Comparison of ENCODE assay signal across 8 cellular contexts in genomic region chr11:2531277-2531986, GRCh38.
A peak's percentile ranks its signal among the peaks of the same experiment; 100 is the strongest.
DNase-seq lines count a peak whose midpoint lies in the region; ATAC-seq and TF ChIP-seq lines count a peak whose summit lies in the region.

No MANE protein-coding gene starts in this region.

- H3K4me1 ChIP-seq in PC-3 (ENCODE audit: insufficient read depth, low read length) (peaks cover 20% of the 10 kb centered on the region), testis (peaks cover 7% of the 10 kb centered on the region)

- H2AFZ ChIP-seq in PC-3 (ENCODE audit: low read length), result no peak overlapping the region

- no peaks in the 10 kb centered on the region for H3K79me2 ChIP-seq in PC-3 (ENCODE audit: low read length)

- BruUV-seq in PC-3 (replicated peaks; lab: Mats Ljungman, UMichigan), result no TSS peak

- CTCF ChIA-PET in PC-3 (lab: Charles Lee), result interaction anchor here (0.9 to 1.6 kb wide), 5 partner anchors 104 to 399 kb away, joined by 3 to 7 read pairs (median 4); no protein-coding TSS in a partner anchor

- H3K4me2 ChIP-seq in PC-3 (ENCODE audit: low read length), result no peak overlapping the region

- intact Hi-C loops in PC-3 (cut with micrococcal nuclease) (loop anchor here (5.0 kb wide), 1 partner anchor 166 kb away; the partner anchor contains the start of gene KCNQ1OT1), testis (cut with DNase I; ENCODE audit: low total_unique reads) (loop anchor here (5.0 kb wide), 1 partner anchor 104 kb away; no protein-coding TSS in a partner anchor)

- no peaks in the 10 kb centered on the region for H3K9me2 ChIP-seq in PC-3 (replicated peaks; ENCODE audit: low read length)

- 44 to 51% methylated on average over 8 to 14 of the region's 14 CpGs for WGBS in testis, 2 donors

- H3K27me3 ChIP-seq in PC-3 (ENCODE audit: low read length), result no peaks in the 10 kb centered on the region
- no peaks in the 10 kb centered on the region for H3K27me3 ChIP-seq in testis

- H3K4me3 ChIP-seq in AG09309 (ENCODE audit: control insufficient read depth, low read depth, low read length) (no peak overlapping the region), PC-3 (ENCODE audit: low read length) (no peak overlapping the region), testis (no peak overlapping the region)

- no peak overlapping the region for H3K27ac ChIP-seq in PC-3 (ENCODE audit: low read length)
- H3K27ac ChIP-seq in testis, result no peak overlapping the region

- TF ChIP-seq POLR2A in testis (IDR thresholded peaks at IDR 0.05), result no peak

- no peaks in the 10 kb centered on the region for H3F3A ChIP-seq in PC-3 (ENCODE audit: low read length, unreplicated experiment)

- ATAC-seq in PC-3 (peak; percentile 14), HG02870 (IDR thresholded peaks at IDR 0.05; ENCODE audit: unreplicated experiment) (no peak)

- H3K36me3 ChIP-seq in PC-3 (ENCODE audit: low read depth, low read length) (no peaks in the 10 kb centered on the region; the same call in 1 of the 2 replicates), testis (ENCODE audit: low read depth, missing control alignments) (no peaks in the 10 kb centered on the region)

- H4K20me1 ChIP-seq in PC-3 (ENCODE audit: low read length), result no peaks in the 10 kb centered on the region

- no peak for DNase-seq in AG09309 (ENCODE audit: low read depth)
- peak; percentile 47 for DNase-seq in H4 (ENCODE audit: low spot score)
- DNase-seq in PC-3, result peak; percentile 72
- peak; percentile 55 for DNase-seq in activated T-helper 1 cell treated with anti-CD3 and anti-CD28 coated beads, Interleukin-2, amount 50 U/mL, for 16 hours (ENCODE audit: low read depth in 1 of 2, low spot score in 1 of 2)
- DNase-seq in fibroblast of the conjunctiva (ENCODE audit: low read depth), result peak; percentile 24
- peak; percentile 22 for DNase-seq in occipital lobe (lab: John Stamatoyannopoulos, UW)
- peak; percentile 82 for DNase-seq in testis

- POLR2A ChIA-PET in PC-3 (lab: Charles Lee; ENCODE audit: unreplicated experiment), result no interaction called here

- TF ChIP-seq CTCF in AG09309 (IDR thresholded peaks at IDR 0.05; ENCODE audit: control insufficient read depth, insufficient read depth, low read depth, low read length, missing control alignments) (peak; percentile 94), PC-3 (conservative IDR thresholded peaks at IDR 0.05; ENCODE audit: low read depth, low read length) (peak; percentile 89), testis (IDR thresholded peaks at IDR 0.05) (peak; percentile 99)

- H3K9ac ChIP-seq in PC-3 (ENCODE audit: low read length), result no peak overlapping the region

- H3K9me3 ChIP-seq in PC-3 (ENCODE audit: low read length), result no peaks in the 10 kb centered on the region
- H3K9me3 ChIP-seq in testis, result no peaks in the 10 kb centered on the region
